Comparison of ENCODE assay signal across 24 cellular contexts in the genomic region with DNA sequence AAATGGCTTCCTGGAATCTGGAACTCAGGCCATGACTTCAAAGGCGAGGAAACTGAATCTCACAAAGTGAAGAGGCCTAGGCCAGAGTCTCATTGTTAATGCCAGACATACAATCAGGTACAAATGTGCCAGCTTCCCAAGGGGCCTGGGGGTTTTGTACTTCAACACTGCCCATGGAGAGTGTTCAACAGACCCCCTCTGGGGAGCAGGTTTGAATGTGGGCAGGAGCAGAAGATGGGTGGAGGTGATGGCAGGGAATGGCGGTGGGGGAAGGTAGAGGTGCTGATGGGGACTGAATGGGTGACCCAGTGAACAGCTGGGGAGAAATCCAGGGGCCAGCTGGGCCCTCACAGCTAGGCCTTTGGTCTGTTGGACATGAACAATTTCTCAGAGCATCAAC. TPM values are rescaled to one million over a fixed set of nuclear protein-coding genes. Genes with fewer than 3 reads are reported as not detected.
A peak's percentile ranks its signal among the peaks of the same experiment; 100 is the strongest.
DNase-seq lines count a peak whose midpoint lies in the region; ATAC-seq and TF ChIP-seq lines count a peak whose summit lies in the region.
"Had no signal": no experiment of that assay in that cellular context is flagged by ENCODE, and none has a peak within 500 bp of the region (broad histone marks: within the 10 kb centered on the region; RNA-seq: fewer than 3 reads in every experiment).

No MANE protein-coding gene starts in this region.

- no peak overlapping the region for H2BK120ac ChIP-seq in neuronal stem cell (ENCODE audit: low read depth, low read length)

- no peak for TF ChIP-seq CTCF in vagina (IDR thresholded peaks at IDR 0.05)

- H3K27me3 ChIP-seq in neuronal stem cell (ENCODE audit: control insufficient read depth in 3 of 3, insufficient read depth in 3 of 3, low read depth in 1 of 3, low read length in 3 of 3), result no peaks in the 10 kb centered on the region
- H3K27me3 ChIP-seq in vagina, result no peaks in the 10 kb centered on the region
- H3K27me3 ChIP-seq: BLaER1 treated with 17β-estradiol and CSF1 and Interleukin-3, amounts not matched to agents 10 nM and 100 nM had no signal

- TF ChIP-seq POLR2A in vagina (IDR thresholded peaks at IDR 0.05), result no peak

- H2BK12ac ChIP-seq in neuronal stem cell (ENCODE audit: low read length), result no peak overlapping the region

- no peak for ATAC-seq in HG02970 (IDR thresholded peaks at IDR 0.05; ENCODE audit: low FRiP score, unreplicated experiment)
- ATAC-seq: A549 had no signal

- no peak overlapping the region for H3K18ac ChIP-seq in neuronal stem cell (ENCODE audit: low read length)

- H3K4me1 ChIP-seq in neuronal stem cell (ENCODE audit: control insufficient read depth in 2 of 2, insufficient read depth in 1 of 2, low read depth in 1 of 2, low read length in 2 of 2), result peaks cover 2 to 8% of the 10 kb centered on the region in 2 donors
- H3K4me1 ChIP-seq in vagina, result no peaks in the 10 kb centered on the region
- H3K4me1 ChIP-seq: A549, BE2C, HAP-1 had no signal

- H3K4ac ChIP-seq in neuronal stem cell (ENCODE audit: low read length), result no peak overlapping the region

- H4K91ac ChIP-seq in neuronal stem cell (ENCODE audit: low read depth, low read length, poor library complexity), result no peak overlapping the region

- intact Hi-C loops in vagina (cut with DNase I), result no loop called here

- H3K23ac ChIP-seq in neuronal stem cell (ENCODE audit: low read depth, low read length, poor library complexity), result no peak overlapping the region

- H3K9ac ChIP-seq in neuronal stem cell (ENCODE audit: low read depth, low read length, poor library complexity), result peak overlapping the region; percentile 51
- H3K9ac ChIP-seq: BLaER1 treated with 17β-estradiol and CSF1 and Interleukin-3, amounts not matched to agents 10 nM and 100 nM had no signal

- H3K9me3 ChIP-seq in neuronal stem cell (replicated peaks in 1 of 2; ENCODE audit: control insufficient read depth in 2 of 2, insufficient read depth in 1 of 2, low read depth in 1 of 2, low read length in 2 of 2) (peaks cover 0 to 1% of the 10 kb centered on the region in 2 donors), vagina (no peaks in the 10 kb centered on the region)
- H3K9me3 ChIP-seq: A549; BE2C; BLaER1 treated with 17β-estradiol and CSF1 and Interleukin-3, amounts not matched to agents 10 nM and 100 nM; HAP-1 had no signal

- H2BK15ac ChIP-seq in neuronal stem cell (ENCODE audit: low read length), result no peak overlapping the region

- no CpG with 5 or more reads among the region's 2 CpGs for WGBS in neuronal stem cell (ENCODE audit: extremely low coverage in 2 of 2, insufficient read length in 2 of 2, insufficient replicate concordance in 1 of 2), 2 donors

- H3K36me3 ChIP-seq in neuronal stem cell (replicated peaks in 1 of 2; ENCODE audit: control insufficient read depth in 2 of 2, insufficient read depth in 2 of 2, low read length in 2 of 2) (no peaks in the 10 kb centered on the region), vagina (no peaks in the 10 kb centered on the region)
- H3K36me3 ChIP-seq: BE2C; BLaER1 treated with 17β-estradiol and CSF1 and Interleukin-3, amounts not matched to agents 10 nM and 100 nM; HAP-1 had no signal

- H4K8ac ChIP-seq in neuronal stem cell (ENCODE audit: low read depth, low read length), result no peak overlapping the region

- no peak overlapping the region for H3K14ac ChIP-seq in neuronal stem cell (ENCODE audit: low read length)

- H2AK5ac ChIP-seq in neuronal stem cell (ENCODE audit: low read depth, low read length), result no peak overlapping the region

- no peak overlapping the region for H2BK5ac ChIP-seq in neuronal stem cell (ENCODE audit: low read length)

- H3K4me2 ChIP-seq in neuronal stem cell (ENCODE audit: insufficient read depth, low read length, poor library complexity, severe bottlenecking), result no peak overlapping the region
- H3K4me2 ChIP-seq: A549; BLaER1 treated with 17β-estradiol and CSF1 and Interleukin-3, amounts not matched to agents 10 nM and 100 nM had no signal

- DNase-seq in activated CD8-positive, alpha-beta memory T cell treated with anti-CD3 and anti-CD28 coated beads for 24 hours, result peak; percentile 28
- DNase-seq in activated CD8-positive, alpha-beta memory T cell treated with anti-CD3 and anti-CD28 coated beads, Interleukin-2, amount 50 U/mL, for 4 hours, result no peak
- DNase-seq in activated CD8-positive, alpha-beta memory T cell treated with anti-CD3 and anti-CD28 coated beads, Interleukin-2, amount 50 U/mL, for 48 hours, result peak; percentile 20
- DNase-seq in neuronal stem cell (ENCODE audit: low spot score) (no peak), vagina (ENCODE audit: extremely low spot score in 2 of 2) (peak; percentile 72 to 75), GF-D8 (lab: John Stamatoyannopoulos, UW) (no peak), ureter (ENCODE audit: low spot score) (no peak)
- DNase-seq: ACHN; AML-193; BE2C; CD4-positive, alpha-beta T cell; CD8-positive, alpha-beta memory T cell; DMS 273 treated with DMSO at 0.1 percent for 48 hours; DMS79; EL; GDM1; GOT3; HFFc6 had no signal

- H3K79me1 ChIP-seq in neuronal stem cell (ENCODE audit: low read depth, low read length), result no peaks in the 10 kb centered on the region

- no peak overlapping the region for H2AFZ ChIP-seq in neuronal stem cell (ENCODE audit: low read length)

- H3K27ac ChIP-seq in neuronal stem cell (replicated peaks; ENCODE audit: low read length) (no peak overlapping the region), vagina (no peak overlapping the region)
- H3K27ac ChIP-seq: 22Rv1; A549; BLaER1 treated with 17β-estradiol and CSF1 and Interleukin-3, amounts not matched to agents 10 nM and 100 nM had no signal

- H3K4me3 ChIP-seq in neuronal stem cell (ENCODE audit: low read length in 2 of 2) (no peak overlapping the region), vagina (no peak overlapping the region)
- H3K4me3 ChIP-seq: A549; BLaER1 treated with 17β-estradiol and CSF1 and Interleukin-3, amounts not matched to agents 10 nM and 100 nM; HAP-1 had no signal

RNA-seq across cellular contexts. Expression of gene FOXI1, which starts 12.0 kb away (rescaled TPM):
- 0.03 TPM for polyA plus RNA-seq in neuronal stem cell (2013, experiment 1 of 2)
- polyA plus RNA-seq in neuronal stem cell (2013, experiment 2 of 2), result 0.03 TPM
- total RNA-seq in vagina (not detected), ureter (not detected)
- total RNA-seq: CD8-positive, alpha-beta memory T cell; HFFc6 had no signal
- polyA plus RNA-seq: A549; CD14-positive monocyte; CD8-positive, alpha-beta memory T cell had no signal

Comparison
In these comparisons a context has a peak if more than half of its experiments do, and no peak if none do; other contexts are left out.
1. DNase-seq: peak in activated CD8-positive, alpha-beta memory T cell treated with anti-CD3 and anti-CD28 coated beads for 24 hours (single experiment), activated CD8-positive, alpha-beta memory T cell treated with anti-CD3 and anti-CD28 coated beads, Interleukin-2, amount 50 U/mL, for 48 hours (single experiment) and vagina (2 of 2); none in activated CD8-positive, alpha-beta memory T cell treated with anti-CD3 and anti-CD28 coated beads, Interleukin-2, amount 50 U/mL, for 4 hours (single experiment), neuronal stem cell (single experiment), GF-D8 (single experiment) and ureter (single experiment).